ENCODE assay signal across 7 cellular contexts in genomic region chr6:30743099-30744053, GRCh38. TPM values are rescaled to one million over a fixed set of nuclear protein-coding genes. Genes with fewer than 3 reads are reported as not detected.
DNase-seq lines count a peak whose midpoint lies in the region; ATAC-seq lines count a peak whose summit lies in the region.

No MANE protein-coding gene starts in this region.

- H3K27ac ChIP-seq in HUES6 (ENCODE audit: low read depth, low read length) (peak overlapping the region; percentile 62; the same call in 1 of the 2 replicates), trophoblast cell (ENCODE audit: low read depth, low read length) (peak overlapping the region; percentile 92)

- peak overlapping the region; percentile 27 for H2AK5ac ChIP-seq in trophoblast cell (ENCODE audit: low read length)

- peak overlapping the region; percentile 67 for H4K91ac ChIP-seq in trophoblast cell (ENCODE audit: low read depth, low read length)

- peak overlapping the region; percentile 78 for H3K14ac ChIP-seq in trophoblast cell (ENCODE audit: low read length)

- H3K4me1 Mint-ChIP-seq in activated T-cell treated with anti-CD3 and anti-CD28 coated beads, Interleukin-2, amount 50 U/mL, for 4 hours (ENCODE audit: low read depth) = peaks cover 66% of the 10 kb centered on the region

- peak overlapping the region; percentile 94 for H3K18ac ChIP-seq in trophoblast cell (ENCODE audit: low read length)

- no peaks in the 10 kb centered on the region for H3K9me3 Mint-ChIP-seq in activated T-cell treated with anti-CD3 and anti-CD28 coated beads, Interleukin-2, amount 50 U/mL, for 4 hours

- H4K12ac ChIP-seq in trophoblast cell (ENCODE audit: low read depth, low read length) = peak overlapping the region; percentile 81

- peaks cover 15% of the 10 kb centered on the region; the same call in 1 of the 2 replicates for H3K4me1 ChIP-seq in HUES6 (ENCODE audit: control insufficient read depth, insufficient read depth, low read length)
- peaks cover 12 to 13% of the 10 kb centered on the region in 2 experiments for H3K4me1 ChIP-seq in trophoblast cell (ENCODE audit: control insufficient read depth in 1 of 2, insufficient read depth in 2 of 2, low read length in 2 of 2)

- H3K79me2 ChIP-seq in trophoblast cell (ENCODE audit: control insufficient read depth, insufficient read depth, low read length, poor library complexity) = peaks cover 20% of the 10 kb centered on the region

- peak overlapping the region; percentile 51 for H2BK12ac ChIP-seq in trophoblast cell (ENCODE audit: low read length)

- DNase-seq in activated T-cell treated with anti-CD3 and anti-CD28 coated beads, Interleukin-2, amount 50 U/mL, for 4 hours = peak; percentile 40
- DNase-seq in foreskin melanocyte (peak; percentile 57), trophoblast cell (peak in 1 of 2 donors; percentile 45), mesenteric fat pad (ENCODE audit: low spot score) (no peak)

- peak overlapping the region; percentile 93 for H2BK5ac ChIP-seq in trophoblast cell (ENCODE audit: low read depth, low read length, poor library complexity)

- peak overlapping the region; percentile 85 for H4K8ac ChIP-seq in trophoblast cell (ENCODE audit: low read depth, low read length)

- peak overlapping the region; percentile 65 for H2BK120ac ChIP-seq in trophoblast cell (ENCODE audit: insufficient read depth, low read length, poor library complexity)

- peak overlapping the region; percentile 91 for H3K4ac ChIP-seq in trophoblast cell (ENCODE audit: low read depth, low read length)

- H3K36me3 ChIP-seq in HUES6 (ENCODE audit: control insufficient read depth, insufficient read depth, low read length) (peaks cover 38% of the 10 kb centered on the region), trophoblast cell (ENCODE audit: control insufficient read depth in 1 of 2, insufficient read depth in 2 of 2, low read length in 2 of 2) (peaks cover 22 to 23% of the 10 kb centered on the region in 2 experiments)

- H2AFZ ChIP-seq in trophoblast cell (ENCODE audit: insufficient read depth, low read length, poor library complexity) = peak overlapping the region; percentile 3

- WGBS in trophoblast cell (ENCODE audit: extremely low coverage, insufficient coverage, insufficient read length) = no CpG with 5 or more reads among the region's 55 CpGs

- peak overlapping the region; percentile 98 for H3K4me3 Mint-ChIP-seq in activated T-cell treated with anti-CD3 and anti-CD28 coated beads, Interleukin-2, amount 50 U/mL, for 4 hours

- peak; percentile 28 for ATAC-seq in GM19324 (IDR thresholded peaks at IDR 0.05; ENCODE audit: low FRiP score, unreplicated experiment)
- peak; percentile 12 to 17 for ATAC-seq in activated T-cell treated with anti-CD3 and anti-CD28 coated beads, Interleukin-2, amount 50 U/mL, for 4 hours
- ATAC-seq in HG03469 (IDR thresholded peaks at IDR 0.05; ENCODE audit: unreplicated experiment) = no peak

- peak overlapping the region; percentile 67 for H3K4me2 ChIP-seq in trophoblast cell (ENCODE audit: low read length)

- H3K27me3 ChIP-seq in HUES6 (ENCODE audit: control insufficient read depth, insufficient read depth, low read length) (no peaks in the 10 kb centered on the region), trophoblast cell (ENCODE audit: insufficient read depth, low read length) (no peaks in the 10 kb centered on the region)

- H3K9me3 ChIP-seq in HUES6 (ENCODE audit: control insufficient read depth, insufficient read depth, low read depth, low read length) = no peaks in the 10 kb centered on the region
- H3K9me3 ChIP-seq in trophoblast cell (ENCODE audit: insufficient read depth, low read depth, low read length) = no peaks in the 10 kb centered on the region

- H3K4me3 ChIP-seq in HUES6 (ENCODE audit: low read depth, low read length) (peak overlapping the region; percentile 97), trophoblast cell (ENCODE audit: low read depth, low read length) (peak overlapping the region; percentile 83)

- peaks cover 37% of the 10 kb centered on the region for H3K79me1 ChIP-seq in trophoblast cell (ENCODE audit: low read length)

- H3K27me3 Mint-ChIP-seq in activated T-cell treated with anti-CD3 and anti-CD28 coated beads, Interleukin-2, amount 50 U/mL, for 4 hours (ENCODE audit: low read depth) = no peaks in the 10 kb centered on the region

- H3K23ac ChIP-seq in trophoblast cell (ENCODE audit: low read length) = no peak overlapping the region

- H3K36me3 Mint-ChIP-seq in activated T-cell treated with anti-CD3 and anti-CD28 coated beads, Interleukin-2, amount 50 U/mL, for 4 hours (ENCODE audit: insufficient read depth) = peaks cover 31% of the 10 kb centered on the region

- peak overlapping the region; percentile 99 for H3K9ac ChIP-seq in HUES6 (ENCODE audit: low read length)
- H3K9ac ChIP-seq in trophoblast cell (ENCODE audit: low read length) = peak overlapping the region; percentile 97

RNA-seq across cellular contexts. Expression of gene FLOT1, which starts 0.9 kb away (rescaled TPM):
- total RNA-seq in activated T-cell treated with anti-CD3 and anti-CD28 coated beads, Interleukin-2, amount 50 U/mL, for 4 hours = 10 to 100 TPM; 93.0 to 98.1 (median 95.0) TPM
- 66.9 and 72.1 TPM in 2 replicates for polyA plus RNA-seq in trophoblast cell (2013)
- 190 TPM for total RNA-seq in mesenteric fat pad

RNA-seq across cellular contexts. Expression of gene IER3, which starts 1.0 kb away (rescaled TPM):
- 100 to 1,000 TPM; 519 to 552 (median 531) TPM for total RNA-seq in activated T-cell treated with anti-CD3 and anti-CD28 coated beads, Interleukin-2, amount 50 U/mL, for 4 hours
- 366 and 374 TPM in 2 replicates for polyA plus RNA-seq in trophoblast cell (2013)
- total RNA-seq in mesenteric fat pad = 146 TPM

RNA-seq across cellular contexts. Expression of gene TUBB, which starts 23.2 kb away (rescaled TPM):
- 1,000 to 10,000 TPM; 1,153 to 1,485 (median 1,301) TPM for total RNA-seq in activated T-cell treated with anti-CD3 and anti-CD28 coated beads, Interleukin-2, amount 50 U/mL, for 4 hours
- polyA plus RNA-seq in trophoblast cell (2013) = 1,464 and 1,542 TPM in 2 replicates
- total RNA-seq in mesenteric fat pad = 452 TPM

RNA-seq across cellular contexts. Expression of gene MDC1, which starts 26.3 kb away (rescaled TPM):
- 10 to 100 TPM; 65.4 to 69.5 (median 65.8) TPM for total RNA-seq in activated T-cell treated with anti-CD3 and anti-CD28 coated beads, Interleukin-2, amount 50 U/mL, for 4 hours
- 29.1 and 32.3 TPM in 2 replicates for polyA plus RNA-seq in trophoblast cell (2013)
- 19.8 TPM for total RNA-seq in mesenteric fat pad

RNA-seq across cellular contexts. Expression of gene NRM, which starts 52.6 kb away (rescaled TPM):
- total RNA-seq in activated T-cell treated with anti-CD3 and anti-CD28 coated beads, Interleukin-2, amount 50 U/mL, for 4 hours = 10 to 100 TPM in 2 of 3 donors, 1 to 10 TPM in 1; 9.7 to 10.5 (median 10.2) TPM
- polyA plus RNA-seq in trophoblast cell (2013) = 55.7 and 59.4 TPM in 2 replicates
- total RNA-seq in mesenteric fat pad = 7.3 TPM
